14 cellular contexts compared by ENCODE assay signal in genomic region chr6:112683926-112684325, GRCh38.
A peak's percentile ranks its signal among the peaks of the same experiment; 100 is the strongest.
DNase-seq lines count a peak whose midpoint lies in the region; ATAC-seq and TF ChIP-seq lines count a peak whose summit lies in the region.
"Had no signal": no experiment of that assay in that cellular context is flagged by ENCODE, and none has a peak within 500 bp of the region (broad histone marks: within the 10 kb centered on the region; RNA-seq: fewer than 3 reads in every experiment).

No MANE protein-coding gene starts in this region.

- peaks cover 9% of the 10 kb centered on the region for H3K9me3 Mint-ChIP-seq in neural progenitor cell
- peaks cover 0 to 5% (median 0%) of the 10 kb centered on the region in 11 donors for H3K9me3 Mint-ChIP-seq in naive thymus-derived CD4-positive, alpha-beta T cell
- H3K9me3 Mint-ChIP-seq in activated CD4-positive, alpha-beta memory T cell treated with anti-CD3 and anti-CD28 coated beads, Interleukin-2, amount 10 ng/mL, durations not matched to agents 7 days and 5 days: no peaks in the 10 kb centered on the region
- H3K9me3 Mint-ChIP-seq: mesothelial cell of epicardium; T-helper 2 cell treated with Interferon-gamma antibody and Interleukin-4, amounts not matched to agents 5 μg/mL and 100 μg/mL, for 36 hours had no signal

- H3K27me3 ChIP-seq in PC-9 (ENCODE audit: insufficient read depth, low read depth): no peaks in the 10 kb centered on the region
- H3K27me3 ChIP-seq in neural progenitor cell: no peaks in the 10 kb centered on the region
- H3K27me3 ChIP-seq in naive thymus-derived CD4-positive, alpha-beta T cell (ENCODE audit: control insufficient read depth in 2 of 2, insufficient read depth in 2 of 2, low read length in 2 of 2): no peaks in the 10 kb centered on the region
- H3K27me3 ChIP-seq: colonic mucosa had no signal

- H3K9me3 ChIP-seq in PC-9 (ENCODE audit: insufficient read depth, low read depth): no peaks in the 10 kb centered on the region
- no peaks in the 10 kb centered on the region for H3K9me3 ChIP-seq in neural progenitor cell (ENCODE audit: low read depth)
- no peaks in the 10 kb centered on the region for H3K9me3 ChIP-seq in naive thymus-derived CD4-positive, alpha-beta T cell (ENCODE audit: control insufficient read depth in 2 of 3, low read length in 3 of 3)
- H3K9me3 ChIP-seq: colonic mucosa had no signal

- no peak overlapping the region for H3K4me3 ChIP-seq in PC-9
- H3K4me3 ChIP-seq in epithelial cell of esophagus (ENCODE audit: low read length): no peak overlapping the region
- no peak overlapping the region for H3K4me3 ChIP-seq in neural progenitor cell
- no peak overlapping the region for H3K4me3 ChIP-seq in naive thymus-derived CD4-positive, alpha-beta T cell (ENCODE audit: low read length)
- H3K4me3 ChIP-seq: colonic mucosa had no signal

- no peaks in the 10 kb centered on the region for H3K4me1 Mint-ChIP-seq in neural progenitor cell
- peaks cover 0 to 6% (median 0%) of the 10 kb centered on the region in 7 donors for H3K4me1 Mint-ChIP-seq in naive thymus-derived CD4-positive, alpha-beta T cell
- no peaks in the 10 kb centered on the region for H3K4me1 Mint-ChIP-seq in activated CD4-positive, alpha-beta memory T cell treated with anti-CD3 and anti-CD28 coated beads, Interleukin-2, amount 10 ng/mL, durations not matched to agents 7 days and 5 days

- BruUV-seq in PC-9 (replicated peaks; lab: Mats Ljungman, UMichigan): no TSS peak

- no peaks in the 10 kb centered on the region for H3K9me2 ChIP-seq in PC-9 (ENCODE audit: insufficient read depth)

- H3K27ac Mint-ChIP-seq in neural progenitor cell: no peak overlapping the region
- H3K27ac Mint-ChIP-seq in naive thymus-derived CD4-positive, alpha-beta T cell: no peak overlapping the region
- no peak overlapping the region for H3K27ac Mint-ChIP-seq in activated CD4-positive, alpha-beta memory T cell treated with anti-CD3 and anti-CD28 coated beads, Interleukin-2, amount 10 ng/mL, durations not matched to agents 7 days and 5 days
- H3K27ac Mint-ChIP-seq: mesothelial cell of epicardium; T-helper 2 cell treated with Interferon-gamma antibody and Interleukin-4, amounts not matched to agents 5 μg/mL and 100 μg/mL, for 36 hours had no signal

- POLR2A ChIA-PET in PC-9 (lab: Charles Lee; ENCODE audit: unreplicated experiment): no interaction called here
- POLR2A ChIA-PET in naive thymus-derived CD4-positive, alpha-beta T cell (lab: Charles Lee): no interaction called here
- POLR2A ChIA-PET in activated CD4-positive, alpha-beta memory T cell treated with anti-CD3 and anti-CD28 coated beads, Interleukin-2, amount 10 ng/mL, durations not matched to agents 7 days and 5 days (lab: Charles Lee): no interaction called here

- DNase-seq in EL (peak; percentile 87), PC-9 (no peak), epithelial cell of esophagus (ENCODE audit: low read depth) (peak; percentile 81), neural progenitor cell (ENCODE audit: low spot score) (no peak), NCI-H2107 treated with DMSO at 0.1 percent for 48 hours (lab: John Stamatoyannopoulos, UW; ENCODE audit: unreplicated experiment) (no peak), NCI-H2196 treated with DMSO at 0.1 percent for 48 hours (lab: John Stamatoyannopoulos, UW; ENCODE audit: unreplicated experiment) (no peak)
- DNase-seq in naive thymus-derived CD4-positive, alpha-beta T cell: no peak
- no peak for DNase-seq in activated CD4-positive, alpha-beta memory T cell treated with anti-CD3 and anti-CD28 coated beads, Interleukin-2, amount 10 ng/mL, durations not matched to agents 7 days and 5 days
- DNase-seq: activated naive CD4-positive, alpha-beta T cell treated with Interleukin-2 at 50 U/mL for 16 hours; colonic mucosa; NCI-H2171; retina had no signal

- H3K9ac ChIP-seq in neural progenitor cell: no peak overlapping the region

- H3K36me3 ChIP-seq in PC-9 (ENCODE audit: low read depth): no peaks in the 10 kb centered on the region
- no peaks in the 10 kb centered on the region for H3K36me3 ChIP-seq in neural progenitor cell
- H3K36me3 ChIP-seq in naive thymus-derived CD4-positive, alpha-beta T cell (ENCODE audit: control insufficient read depth in 2 of 3, insufficient read depth in 3 of 3, low read length in 3 of 3): no peaks in the 10 kb centered on the region
- H3K36me3 ChIP-seq: colonic mucosa had no signal

- H3K4me3 Mint-ChIP-seq in neural progenitor cell: no peak overlapping the region
- H3K4me3 Mint-ChIP-seq in naive thymus-derived CD4-positive, alpha-beta T cell: no peak overlapping the region
- H3K4me3 Mint-ChIP-seq in activated CD4-positive, alpha-beta memory T cell treated with anti-CD3 and anti-CD28 coated beads, Interleukin-2, amount 10 ng/mL, durations not matched to agents 7 days and 5 days: no peak overlapping the region
- H3K4me3 Mint-ChIP-seq: mesothelial cell of epicardium; T-helper 2 cell treated with Interferon-gamma antibody and Interleukin-4, amounts not matched to agents 5 μg/mL and 100 μg/mL, for 36 hours had no signal

- H3K27ac ChIP-seq in PC-9 (peak overlapping the region; percentile 21; the same call in 1 of the 2 replicates), neural progenitor cell (no peak overlapping the region)
- H3K27ac ChIP-seq in naive thymus-derived CD4-positive, alpha-beta T cell (ENCODE audit: low read depth, low read length): no peak overlapping the region
- H3K27ac ChIP-seq: colonic mucosa had no signal

- no peaks in the 10 kb centered on the region; the same call in 1 of the 2 replicates for H3K4me1 ChIP-seq in PC-9 (replicated peaks; ENCODE audit: insufficient read depth)
- no peaks in the 10 kb centered on the region for H3K4me1 ChIP-seq in neural progenitor cell
- H3K4me1 ChIP-seq in naive thymus-derived CD4-positive, alpha-beta T cell (ENCODE audit: control insufficient read depth in 2 of 2, insufficient read depth in 2 of 2, low read length in 2 of 2): no peaks in the 10 kb centered on the region
- H3K4me1 ChIP-seq: colonic mucosa had no signal

- intact Hi-C loops in PC-9 (cut with micrococcal nuclease; ENCODE audit: unreplicated experiment): no loop called here
- intact Hi-C loops in naive thymus-derived CD4-positive, alpha-beta T cell (cut with micrococcal nuclease): no loop called here

- ATAC-seq in naive thymus-derived CD4-positive, alpha-beta T cell: no peak

- H2AFZ ChIP-seq in PC-9: no peak overlapping the region
- H2AFZ ChIP-seq in neural progenitor cell (replicated peaks): peak overlapping the region; percentile 8

- peaks cover 4% of the 10 kb centered on the region for H3K27me3 Mint-ChIP-seq in neural progenitor cell (ENCODE audit: insufficient read depth, low read depth)
- H3K27me3 Mint-ChIP-seq in naive thymus-derived CD4-positive, alpha-beta T cell: no peaks in the 10 kb centered on the region
- no peaks in the 10 kb centered on the region for H3K27me3 Mint-ChIP-seq in activated CD4-positive, alpha-beta memory T cell treated with anti-CD3 and anti-CD28 coated beads, Interleukin-2, amount 10 ng/mL, durations not matched to agents 7 days and 5 days

- CTCF ChIA-PET in PC-9 (lab: Charles Lee): no interaction called here
- CTCF ChIA-PET in naive thymus-derived CD4-positive, alpha-beta T cell (lab: Charles Lee): no interaction called here
- CTCF ChIA-PET in activated CD4-positive, alpha-beta memory T cell treated with anti-CD3 and anti-CD28 coated beads, Interleukin-2, amount 10 ng/mL, durations not matched to agents 7 days and 5 days (lab: Charles Lee): no interaction called here

- H4K20me1 ChIP-seq in PC-9 (ENCODE audit: insufficient read depth) (no peaks in the 10 kb centered on the region), neural progenitor cell (ENCODE audit: low read depth) (no peaks in the 10 kb centered on the region)

- H3K36me3 Mint-ChIP-seq in neural progenitor cell: peaks cover 2% of the 10 kb centered on the region
- H3K36me3 Mint-ChIP-seq in naive thymus-derived CD4-positive, alpha-beta T cell: no peaks in the 10 kb centered on the region
- H3K36me3 Mint-ChIP-seq in activated CD4-positive, alpha-beta memory T cell treated with anti-CD3 and anti-CD28 coated beads, Interleukin-2, amount 10 ng/mL, durations not matched to agents 7 days and 5 days (ENCODE audit: low read depth): no peaks in the 10 kb centered on the region
- H3K36me3 Mint-ChIP-seq: mesothelial cell of epicardium had no signal

- H3K79me2 ChIP-seq in PC-9 (ENCODE audit: low read depth) (no peaks in the 10 kb centered on the region), neural progenitor cell (ENCODE audit: low read depth) (no peaks in the 10 kb centered on the region)

- H3K4me2 ChIP-seq in PC-9: no peak overlapping the region
- no peak overlapping the region for H3K4me2 ChIP-seq in neural progenitor cell

- no peaks in the 10 kb centered on the region for H3F3A ChIP-seq in PC-9 (ENCODE audit: insufficient read depth, low read depth)
- H3F3A ChIP-seq in neural progenitor cell (ENCODE audit: low read depth): no peaks in the 10 kb centered on the region

- no peak for TF ChIP-seq CTCF in PC-9 (conservative IDR thresholded peaks at IDR 0.05)
- no peak for TF ChIP-seq CTCF in epithelial cell of esophagus (IDR thresholded peaks at IDR 0.05; ENCODE audit: insufficient read depth, low read depth, low read length, missing control alignments)
- no peak for TF ChIP-seq CTCF in neural progenitor cell (IDR thresholded peaks at IDR 0.05)

Comparison
In these comparisons a context has a peak if more than half of its experiments do, and no peak if none do; other contexts are left out.
1. DNase-seq: peak in EL (single experiment) and epithelial cell of esophagus (single experiment); none in PC-9 (0 of 2), neural progenitor cell (single experiment), NCI-H2107 treated with DMSO at 0.1 percent for 48 hours (single experiment), naive thymus-derived CD4-positive, alpha-beta T cell (0 of 9), NCI-H2196 treated with DMSO at 0.1 percent for 48 hours (single experiment) and activated CD4-positive, alpha-beta memory T cell treated with anti-CD3 and anti-CD28 coated beads, Interleukin-2, amount 10 ng/mL, durations not matched to agents 7 days and 5 days (single experiment).